In the genomic region with DNA sequence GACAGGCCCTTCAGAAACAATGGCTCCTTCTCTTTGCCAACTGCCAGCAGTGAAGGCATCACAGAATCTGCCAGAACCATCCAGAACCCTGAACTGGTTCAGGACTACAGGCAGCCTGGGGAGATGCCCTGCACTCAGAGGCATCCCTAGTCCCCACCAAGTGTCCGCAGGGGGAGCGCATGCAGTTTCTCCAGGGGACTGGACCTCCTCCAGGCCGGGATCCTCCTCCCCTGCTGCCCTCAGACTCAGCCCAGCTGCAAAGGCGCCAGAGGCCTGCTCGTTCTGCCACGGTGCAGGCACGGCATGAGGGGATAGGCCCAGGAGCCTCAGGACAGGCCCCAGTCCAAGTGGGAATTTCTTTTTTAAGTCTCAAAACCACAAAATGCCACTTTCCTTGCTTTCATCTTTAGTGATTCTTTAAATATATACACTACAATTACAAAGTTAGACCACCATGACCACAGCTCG, we compare ENCODE assay signal across 9 cellular contexts.
DNase-seq lines count a peak whose midpoint lies in the region; ATAC-seq, FAIRE-seq and TF ChIP-seq lines count a peak whose summit lies in the region.
"Had no signal": no experiment of that assay in that cellular context is flagged by ENCODE, and none has a peak within 500 bp of the region (broad histone marks: within the 10 kb centered on the region; RNA-seq: fewer than 3 reads in every experiment).

No MANE protein-coding gene starts in this region.

- peaks cover 99% of the 10 kb centered on the region for H3K4me1 Mint-ChIP-seq in activated naive CD8-positive, alpha-beta T cell treated with anti-CD3 and anti-CD28 coated beads, Interleukin-2, amount 50 U/mL, for 24 hours

- no peak for DNase-seq in GM18507 (ENCODE audit: extremely low spot score, insufficient read length, low read depth)
- peak; percentile 55 for DNase-seq in activated naive CD8-positive, alpha-beta T cell treated with anti-CD3 and anti-CD28 coated beads, Interleukin-2, amount 50 U/mL, for 24 hours
- DNase-seq in nucleus accumbens (lab: John Stamatoyannopoulos, UW), result peak in 46 of 56 donors; percentile 18 to 92 (median 54)
- DNase-seq in NCI-H2171 (lab: John Stamatoyannopoulos, UW), result no peak
- no peak for DNase-seq in GM10266 (ENCODE audit: extremely low spot score)

- H3K4me3 Mint-ChIP-seq in activated naive CD8-positive, alpha-beta T cell treated with anti-CD3 and anti-CD28 coated beads, Interleukin-2, amount 50 U/mL, for 24 hours, result peak overlapping the region; percentile 68

- ATAC-seq in HG02943 (IDR thresholded peaks at IDR 0.05; ENCODE audit: low read depth, unreplicated experiment) (peak; percentile 2), SK-N-SH treated with all-trans-retinoic acid at 6 μM for 48 hours (no peak), GM18520 (IDR thresholded peaks at IDR 0.05; ENCODE audit: unreplicated experiment) (no peak)
- ATAC-seq in activated naive CD8-positive, alpha-beta T cell treated with anti-CD3 and anti-CD28 coated beads, Interleukin-2, amount 50 U/mL, for 24 hours, result peak; percentile 6
- ATAC-seq: Panc1 had no signal

- no peaks in the 10 kb centered on the region for H3K9me3 Mint-ChIP-seq in activated naive CD8-positive, alpha-beta T cell treated with anti-CD3 and anti-CD28 coated beads, Interleukin-2, amount 50 U/mL, for 24 hours

- peaks cover 60% of the 10 kb centered on the region for H3K36me3 Mint-ChIP-seq in activated naive CD8-positive, alpha-beta T cell treated with anti-CD3 and anti-CD28 coated beads, Interleukin-2, amount 50 U/mL, for 24 hours (ENCODE audit: low read depth)

- H3K27ac Mint-ChIP-seq in activated naive CD8-positive, alpha-beta T cell treated with anti-CD3 and anti-CD28 coated beads, Interleukin-2, amount 50 U/mL, for 24 hours, result peak overlapping the region; percentile 100

- H3K27me3 Mint-ChIP-seq in activated naive CD8-positive, alpha-beta T cell treated with anti-CD3 and anti-CD28 coated beads, Interleukin-2, amount 50 U/mL, for 24 hours, result no peaks in the 10 kb centered on the region

- no peak for TF ChIP-seq CTCF in GM10266 (IDR thresholded peaks at IDR 0.05; ENCODE audit: control insufficient read depth, insufficient read depth, low read depth, missing control alignments)

- peak; percentile 50 for FAIRE-seq in GM18507 (lab: Jason Lieb, UNC)

TF ChIP-seq in SK-N-SH treated with all-trans-retinoic acid at 6 μM for 48 hours, 23 proteins besides CTCF, POLR2A, EP300 and RAD21:
- TF ChIP-seq BACH2 (CRISPR knock-in tag; IDR thresholded peaks at IDR 0.05; ENCODE audit: borderline replicate concordance) (no peak), ZNF70 (CRISPR knock-in tag; IDR thresholded peaks at IDR 0.05) (no peak), CSRNP3 (CRISPR knock-in tag; IDR thresholded peaks at IDR 0.05) (no peak), TSHZ2 (CRISPR knock-in tag; IDR thresholded peaks at IDR 0.05) (no peak), GLIS3 (CRISPR knock-in tag; IDR thresholded peaks at IDR 0.05) (no peak), ARNTL (CRISPR knock-in tag; IDR thresholded peaks at IDR 0.05; ENCODE audit: borderline replicate concordance, low read depth) (no peak), ISL1 (CRISPR knock-in tag; IDR thresholded peaks at IDR 0.05) (no peak), PPARA (CRISPR knock-in tag; IDR thresholded peaks at IDR 0.05; ENCODE audit: borderline replicate concordance) (no peak), ESRRG (CRISPR knock-in tag; IDR thresholded peaks at IDR 0.05) (no peak), OSR1 (CRISPR knock-in tag; IDR thresholded peaks at IDR 0.05) (no peak), SNAI2 (CRISPR knock-in tag; IDR thresholded peaks at IDR 0.05) (no peak), ZC3H10 (CRISPR knock-in tag; IDR thresholded peaks at IDR 0.05) (no peak), CSDC2 (CRISPR knock-in tag; IDR thresholded peaks at IDR 0.05) (no peak), ZFP3 (CRISPR knock-in tag; IDR thresholded peaks at IDR 0.05) (no peak), ZNF8 (CRISPR knock-in tag; IDR thresholded peaks at IDR 0.05) (no peak), ZNF565 (CRISPR knock-in tag; conservative IDR thresholded peaks at IDR 0.05; ENCODE audit: low read depth) (no peak)
- TF ChIP-seq, protein P1, sequence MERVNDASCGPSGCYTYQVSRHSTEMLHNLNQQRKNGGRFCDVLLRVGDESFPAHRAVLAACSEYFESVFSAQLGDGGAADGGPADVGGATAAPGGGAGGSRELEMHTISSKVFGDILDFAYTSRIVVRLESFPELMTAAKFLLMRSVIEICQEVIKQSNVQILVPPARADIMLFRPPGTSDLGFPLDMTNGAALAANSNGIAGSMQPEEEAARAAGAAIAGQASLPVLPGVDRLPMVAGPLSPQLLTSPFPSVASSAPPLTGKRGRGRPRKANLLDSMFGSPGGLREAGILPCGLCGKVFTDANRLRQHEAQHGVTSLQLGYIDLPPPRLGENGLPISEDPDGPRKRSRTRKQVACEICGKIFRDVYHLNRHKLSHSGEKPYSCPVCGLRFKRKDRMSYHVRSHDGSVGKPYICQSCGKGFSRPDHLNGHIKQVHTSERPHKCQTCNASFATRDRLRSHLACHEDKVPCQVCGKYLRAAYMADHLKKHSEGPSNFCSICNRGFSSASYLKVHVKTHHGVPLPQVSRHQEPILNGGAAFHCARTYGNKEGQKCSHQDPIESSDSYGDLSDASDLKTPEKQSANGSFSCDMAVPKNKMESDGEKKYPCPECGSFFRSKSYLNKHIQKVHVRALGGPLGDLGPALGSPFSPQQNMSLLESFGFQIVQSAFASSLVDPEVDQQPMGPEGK (CRISPR knock-in tag; IDR thresholded peaks at IDR 0.05; ENCODE audit: borderline replicate concordance), result no peak
- TF ChIP-seq, protein P2, sequence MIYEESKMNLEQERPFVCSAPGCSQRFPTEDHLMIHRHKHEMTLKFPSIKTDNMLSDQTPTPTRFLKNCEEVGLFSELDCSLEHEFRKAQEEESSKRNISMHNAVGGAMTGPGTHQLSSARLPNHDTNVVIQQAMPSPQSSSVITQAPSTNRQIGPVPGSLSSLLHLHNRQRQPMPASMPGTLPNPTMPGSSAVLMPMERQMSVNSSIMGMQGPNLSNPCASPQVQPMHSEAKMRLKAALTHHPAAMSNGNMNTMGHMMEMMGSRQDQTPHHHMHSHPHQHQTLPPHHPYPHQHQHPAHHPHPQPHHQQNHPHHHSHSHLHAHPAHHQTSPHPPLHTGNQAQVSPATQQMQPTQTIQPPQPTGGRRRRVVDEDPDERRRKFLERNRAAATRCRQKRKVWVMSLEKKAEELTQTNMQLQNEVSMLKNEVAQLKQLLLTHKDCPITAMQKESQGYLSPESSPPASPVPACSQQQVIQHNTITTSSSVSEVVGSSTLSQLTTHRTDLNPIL (CRISPR knock-in tag; IDR thresholded peaks at IDR 0.05; ENCODE audit: low read depth), result no peak
- TF ChIP-seq, protein P3, sequence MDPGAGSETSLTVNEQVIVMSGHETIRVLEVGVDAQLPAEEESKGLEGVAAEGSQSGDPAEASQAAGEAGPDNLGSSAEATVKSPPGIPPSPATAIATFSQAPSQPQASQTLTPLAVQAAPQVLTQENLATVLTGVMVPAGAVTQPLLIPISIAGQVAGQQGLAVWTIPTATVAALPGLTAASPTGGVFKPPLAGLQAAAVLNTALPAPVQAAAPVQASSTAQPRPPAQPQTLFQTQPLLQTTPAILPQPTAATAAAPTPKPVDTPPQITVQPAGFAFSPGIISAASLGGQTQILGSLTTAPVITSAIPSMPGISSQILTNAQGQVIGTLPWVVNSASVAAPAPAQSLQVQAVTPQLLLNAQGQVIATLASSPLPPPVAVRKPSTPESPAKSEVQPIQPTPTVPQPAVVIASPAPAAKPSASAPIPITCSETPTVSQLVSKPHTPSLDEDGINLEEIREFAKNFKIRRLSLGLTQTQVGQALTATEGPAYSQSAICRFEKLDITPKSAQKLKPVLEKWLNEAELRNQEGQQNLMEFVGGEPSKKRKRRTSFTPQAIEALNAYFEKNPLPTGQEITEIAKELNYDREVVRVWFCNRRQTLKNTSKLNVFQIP (CRISPR knock-in tag; IDR thresholded peaks at IDR 0.05; ENCODE audit: borderline replicate concordance, low read depth), result no peak

Comparison
In these comparisons a context has a peak if more than half of its experiments do, and no peak if none do; other contexts are left out.
1. DNase-seq: peak in activated naive CD8-positive, alpha-beta T cell treated with anti-CD3 and anti-CD28 coated beads, Interleukin-2, amount 50 U/mL, for 24 hours (single experiment) and nucleus accumbens (46 of 56); none in GM18507 (single experiment), NCI-H2171 (single experiment) and GM10266 (single experiment).
2. ATAC-seq: peak in HG02943 (single experiment) and activated naive CD8-positive, alpha-beta T cell treated with anti-CD3 and anti-CD28 coated beads, Interleukin-2, amount 50 U/mL, for 24 hours (single experiment); none in SK-N-SH treated with all-trans-retinoic acid at 6 μM for 48 hours (single experiment) and GM18520 (single experiment).